In genomic region chr2:134718956-134719814, GRCh38 we compare ENCODE assay signal across 8 cellular contexts. TPM values are rescaled to one million over a fixed set of nuclear protein-coding genes. Genes with fewer than 3 reads are reported as not detected.
DNase-seq lines count a peak whose midpoint lies in the region; ATAC-seq and TF ChIP-seq lines count a peak whose summit lies in the region.

Gene TMEM163, minus strand, starts transcription at chr2:134719000.

- POLR2A ChIA-PET in MCF 10A (lab: Yijun Ruan, JAX): interaction anchor here (0.6 kb wide), 1 partner anchor 141 kb away, joined by 3 read pairs; no protein-coding TSS in a partner anchor

- H3K36me3 Mint-ChIP-seq in H9 (ENCODE audit: insufficient read depth in 1 of 3, low read depth in 3 of 3) (peaks cover 0 to 2% (median 0%) of the 10 kb centered on the region in 3 experiments; a peak in 2 of 7 replicates), MCF 10A (ENCODE audit: insufficient read depth, unreplicated experiment) (no peaks in the 10 kb centered on the region)
- no peaks in the 10 kb centered on the region for H3K36me3 Mint-ChIP-seq in stimulated activated naive CD8-positive, alpha-beta T cell treated with anti-CD3 and anti-CD28 coated beads, Interleukin-15, Interleukin-2, amounts not matched to agents 100 ng/mL and 50 ng/mL, for 24 hours (ENCODE audit: low read depth)

- no peak within 1 kb of the TSS for H3K23ac ChIP-seq in H9 (ENCODE audit: insufficient read length, low read depth, low read length)

- H3K14ac ChIP-seq in H9 (ENCODE audit: insufficient read depth, low read length): no peak within 1 kb of the TSS; the same call in 1 of the 2 replicates

- H2BK5ac ChIP-seq in H9 (ENCODE audit: insufficient read length, low read length): no peak within 1 kb of the TSS

- CTCF ChIA-PET in MCF 10A (lab: Yijun Ruan, JAX): interaction anchor here (0.6 kb wide), 1 partner anchor 135 kb away, joined by 4 read pairs; no protein-coding TSS in a partner anchor

- H3K79me1 ChIP-seq in H9 (ENCODE audit: insufficient read depth, low read depth, low read length, poor library complexity, severe bottlenecking): no peaks in the 10 kb centered on the region

- H3K9me2 ChIP-seq in OCI-LY1 (ENCODE audit: low read depth, low read length): no peaks in the 10 kb centered on the region

- peaks cover 14% of the 10 kb centered on the region for H3K23me2 ChIP-seq in H9 (ENCODE audit: insufficient read length, low read depth, low read length, poor library complexity, severe bottlenecking)

- H3K9me3 ChIP-seq in H9 (ENCODE audit: control insufficient read depth, low read depth, low read length): no peaks in the 10 kb centered on the region
- H3K9me3 ChIP-seq in OCI-LY1 (ENCODE audit: low read length): no peaks in the 10 kb centered on the region

- H2BK15ac ChIP-seq in H9 (ENCODE audit: low read depth, low read length): no peak within 1 kb of the TSS

- H4K20me1 ChIP-seq in H9 (ENCODE audit: control insufficient read depth, insufficient read depth, insufficient read length) (no peaks in the 10 kb centered on the region), OCI-LY1 (ENCODE audit: insufficient read depth, low read length) (no peaks in the 10 kb centered on the region)

- H3K27ac Mint-ChIP-seq in H9 (peak within 1 kb of the TSS in 1 of 3 experiments; percentile 24; a peak in 1 of 7 replicates), MCF 10A (ENCODE audit: low read depth, unreplicated experiment) (no peak within 1 kb of the TSS)
- no peak within 1 kb of the TSS for H3K27ac Mint-ChIP-seq in stimulated activated naive CD8-positive, alpha-beta T cell treated with anti-CD3 and anti-CD28 coated beads, Interleukin-15, Interleukin-2, amounts not matched to agents 100 ng/mL and 50 ng/mL, for 24 hours

- H3K4ac ChIP-seq in H9 (ENCODE audit: low read depth, low read length): no peak within 1 kb of the TSS

- H3K79me2 ChIP-seq in H9 (ENCODE audit: insufficient read depth, low read length) (no peaks in the 10 kb centered on the region), OCI-LY1 (ENCODE audit: insufficient read depth, low read length) (no peaks in the 10 kb centered on the region)

- H4K5ac ChIP-seq in H9 (ENCODE audit: insufficient read length, low read depth, low read length): no peak within 1 kb of the TSS

- H4K91ac ChIP-seq in H9 (ENCODE audit: insufficient read length, low read depth, low read length): no peak within 1 kb of the TSS

- H2AK5ac ChIP-seq in H9 (ENCODE audit: insufficient read length, low read length): no peak within 1 kb of the TSS

- H3K9me3 Mint-ChIP-seq in H9 (no peaks in the 10 kb centered on the region; a peak in 1 of 5 replicates), MCF 10A (ENCODE audit: unreplicated experiment) (no peaks in the 10 kb centered on the region)
- H3K9me3 Mint-ChIP-seq in stimulated activated naive CD8-positive, alpha-beta T cell treated with anti-CD3 and anti-CD28 coated beads, Interleukin-15, Interleukin-2, amounts not matched to agents 100 ng/mL and 50 ng/mL, for 24 hours: no peaks in the 10 kb centered on the region

- no CpG with 5 or more reads among the region's 77 CpGs for WGBS in H9 (ENCODE audit: extremely low coverage, insufficient read length, low lambda C conversion rate)

- no peak within 1 kb of the TSS for H4K8ac ChIP-seq in H9 (replicated peaks; ENCODE audit: insufficient read length, low read depth, low read length)

- H2BK20ac ChIP-seq in H9 (ENCODE audit: low read depth, low read length, poor library complexity, severe bottlenecking): no peak within 1 kb of the TSS

- peak within 1 kb of the TSS; percentile 71 to 88 for H3K4me3 Mint-ChIP-seq in H9
- H3K4me3 Mint-ChIP-seq in MCF 10A (ENCODE audit: unreplicated experiment): peak within 1 kb of the TSS; percentile 39
- peak within 1 kb of the TSS; percentile 72 for H3K4me3 Mint-ChIP-seq in stimulated activated naive CD8-positive, alpha-beta T cell treated with anti-CD3 and anti-CD28 coated beads, Interleukin-15, Interleukin-2, amounts not matched to agents 100 ng/mL and 50 ng/mL, for 24 hours

- H3K4me1 Mint-ChIP-seq in H9 (peaks cover 17 to 21% of the 10 kb centered on the region in 2 experiments), MCF 10A (ENCODE audit: insufficient read depth, unreplicated experiment) (no peaks in the 10 kb centered on the region)
- H3K4me1 Mint-ChIP-seq in stimulated activated naive CD8-positive, alpha-beta T cell treated with anti-CD3 and anti-CD28 coated beads, Interleukin-15, Interleukin-2, amounts not matched to agents 100 ng/mL and 50 ng/mL, for 24 hours (ENCODE audit: low read depth): peaks cover 32% of the 10 kb centered on the region

- H2BK120ac ChIP-seq in H9 (ENCODE audit: low read depth, low read length, poor library complexity, severe bottlenecking): no peak within 1 kb of the TSS

- H3K27me3 Mint-ChIP-seq in H9 (ENCODE audit: low read depth) (peaks cover 72% of the 10 kb centered on the region), MCF 10A (ENCODE audit: insufficient read depth, unreplicated experiment) (peaks cover 51% of the 10 kb centered on the region)
- H3K27me3 Mint-ChIP-seq in stimulated activated naive CD8-positive, alpha-beta T cell treated with anti-CD3 and anti-CD28 coated beads, Interleukin-15, Interleukin-2, amounts not matched to agents 100 ng/mL and 50 ng/mL, for 24 hours: peaks cover 68% of the 10 kb centered on the region

- no peaks in the 10 kb centered on the region for H3F3A ChIP-seq in OCI-LY1 (ENCODE audit: insufficient read depth, low read length)

- H3K4me2 ChIP-seq in H9 (ENCODE audit: insufficient read depth, insufficient read length, low read length) (peak within 1 kb of the TSS; percentile 100), OCI-LY1 (ENCODE audit: low read length) (peak within 1 kb of the TSS; percentile 76)

- H3K9ac ChIP-seq in H9 (ENCODE audit: extremely low read depth, insufficient read length, low read length) (peak within 1 kb of the TSS; percentile 30), OCI-LY1 (ENCODE audit: low read length) (peak within 1 kb of the TSS; percentile 42; the same call in 1 of the 2 replicates)

- TF ChIP-seq CTCF in H9 (conservative IDR thresholded peaks at IDR 0.05): no peak
- no peak for TF ChIP-seq CTCF in OCI-LY1 (IDR thresholded peaks at IDR 0.05; ENCODE audit: low read length)
- TF ChIP-seq CTCF in MCF 10A (IDR thresholded peaks at IDR 0.05; ENCODE audit: unreplicated experiment): no peak

- H3K4me3 ChIP-seq in OCI-LY1 (ENCODE audit: low read depth, low read length, poor library complexity, severe bottlenecking): peak within 1 kb of the TSS; percentile 60

- intact Hi-C loops in MCF 10A (cut with micrococcal nuclease): no loop called here

- peak; percentile 13 for DNase-seq in DMS153 treated with DMSO at 0.1 percent for 48 hours (lab: John Stamatoyannopoulos, UW; ENCODE audit: unreplicated experiment)
- DNase-seq in H9: peak; percentile 60
- DNase-seq in MCF 10A (ENCODE audit: unreplicated experiment): no peak
- DNase-seq in left lobe of liver (ENCODE audit: low spot score): no peak
- DNase-seq in kidney glomerular epithelial cell (lab: John Stamatoyannopoulos, UW): no peak
- no peak for DNase-seq in SIG-M5 (lab: John Stamatoyannopoulos, UW)

- H3K36me3 ChIP-seq in OCI-LY1 (ENCODE audit: insufficient read depth, low read length): no peaks in the 10 kb centered on the region

- H3K4me1 ChIP-seq in H9 (ENCODE audit: insufficient read depth, low read length): no peaks in the 10 kb centered on the region
- peaks cover 6% of the 10 kb centered on the region for H3K4me1 ChIP-seq in OCI-LY1 (ENCODE audit: insufficient read depth, low read length, severe bottlenecking)

- peak; percentile 90 for ATAC-seq in left lobe of liver

- H2AFZ ChIP-seq in H9 (ENCODE audit: low read length) (peak within 1 kb of the TSS; percentile 26), OCI-LY1 (ENCODE audit: low read length) (no peak within 1 kb of the TSS)

- H3K18ac ChIP-seq in H9 (ENCODE audit: insufficient read length, low read depth, low read length): no peak within 1 kb of the TSS

- H3K27ac ChIP-seq in H9 (ENCODE audit: insufficient read length, low read depth, low read length): no peak within 1 kb of the TSS
- H3K27ac ChIP-seq in OCI-LY1 (ENCODE audit: low read depth, low read length, poor library complexity, severe bottlenecking): no peak within 1 kb of the TSS

- BruUV-seq in MCF 10A (replicated peaks; lab: Mats Ljungman, UMichigan): no TSS peak

- no peak within 1 kb of the TSS for H3K56ac ChIP-seq in H9 (ENCODE audit: insufficient read length, low read depth, low read length)

- H2BK12ac ChIP-seq in H9 (ENCODE audit: insufficient read length, low read depth, low read length): no peak within 1 kb of the TSS

- no peak within 1 kb of the TSS for H3T11ph ChIP-seq in H9 (ENCODE audit: low read length)

- H3K27me3 ChIP-seq in H9 (ENCODE audit: insufficient read depth, low read length): peaks cover 29% of the 10 kb centered on the region
- H3K27me3 ChIP-seq in OCI-LY1 (ENCODE audit: insufficient read depth, low read length): 0 out of 2 replicates have a peak, but pooled peaks cover 5% of the 10 kb centered on the region

RNA-seq across cellular contexts. Expression of gene TMEM163, which starts in this region (rescaled TPM):
- 0.39 and 0.66 TPM in 2 replicates for total RNA-seq in H9 (2021)
- total RNA-seq in MCF 10A (2022): not detected in 2 replicates
- 0.10 TPM for total RNA-seq in left lobe of liver

Comparison
In these comparisons a context has a peak if more than half of its experiments do, and no peak if none do; other contexts are left out.
1. Peak in DNase-seq, H3K9ac ChIP-seq and H3K4me2 ChIP-seq in H9; RNA of the gene not detected or under 1 TPM.
2. Peak in ATAC-seq in left lobe of liver; RNA of the gene not detected or under 1 TPM.